Comparison of ENCODE assay signal across 17 cellular contexts in genomic region chr10:23351914-23352313, GRCh38. TPM values are rescaled to one million over a fixed set of nuclear protein-coding genes. Genes with fewer than 3 reads are reported as not detected.
A peak's percentile ranks its signal among the peaks of the same experiment; 100 is the strongest.
DNase-seq lines count a peak whose midpoint lies in the region; ATAC-seq and TF ChIP-seq lines count a peak whose summit lies in the region.
"Had no signal": no experiment of that assay in that cellular context is flagged by ENCODE, and none has a peak within 500 bp of the region (broad histone marks: within the 10 kb centered on the region; RNA-seq: fewer than 3 reads in every experiment).

No MANE protein-coding gene starts in this region.

- no peak overlapping the region for H2AFZ ChIP-seq in PC-3 (ENCODE audit: low read length)

- no peak overlapping the region for H3K4me3 ChIP-seq in PC-3 (ENCODE audit: low read length)
- no peak overlapping the region for H3K4me3 ChIP-seq in psoas muscle
- H3K4me3 ChIP-seq: Peyer's patch, sigmoid colon had no signal

- POLR2A ChIA-PET in PC-3 (lab: Charles Lee; ENCODE audit: unreplicated experiment), result no interaction called here

- 99 to 100% (median 100%) methylated on average over 1 of the region's 1 CpG for WGBS in psoas muscle, 3 donors

- H3K4me2 ChIP-seq in PC-3 (ENCODE audit: low read length), result peak overlapping the region; percentile 68

- DNase-seq in GM04504 (ENCODE audit: low read depth), result peak; percentile 20
- peak; percentile 75 for DNase-seq in PC-3
- no peak for DNase-seq in epithelial cell of prostate (ENCODE audit: low read depth, low spot score)
- DNase-seq in psoas muscle, result no peak
- no peak for DNase-seq in NCI-H146 treated with DMSO at 0.1 percent for 48 hours (lab: John Stamatoyannopoulos, UW; ENCODE audit: unreplicated experiment)
- DNase-seq in occipital lobe (lab: John Stamatoyannopoulos, UW), result no peak
- DNase-seq: activated naive CD8-positive, alpha-beta T cell treated with anti-CD3 and anti-CD28 coated beads, Interleukin-2, amount 50 U/mL, for 24 hours; left colon; NCI-H1105 treated with DMSO at 0.1 percent for 48 hours; NCI-H2171 treated with DMSO at 0.1 percent for 48 hours; nucleus accumbens; Peyer's patch; sigmoid colon; stimulated activated CD4-positive, alpha-beta T cell treated with anti-CD3 and anti-CD28 coated beads, Interleukin-4, amount 100 ng/mL, for 1 hour had no signal

- peak; percentile 65 for ATAC-seq in PC-3
- ATAC-seq in psoas muscle, result peak in 3 of 4 donors; percentile 23 to 46 (median 34)
- ATAC-seq in HG03039 (IDR thresholded peaks at IDR 0.05; ENCODE audit: unreplicated experiment), result no peak
- ATAC-seq: activated naive CD8-positive, alpha-beta T cell treated with anti-CD3 and anti-CD28 coated beads, Interleukin-2, amount 50 U/mL, for 24 hours; left colon had no signal

- no peaks in the 10 kb centered on the region for H3F3A ChIP-seq in PC-3 (ENCODE audit: low read length, unreplicated experiment)

- H3K27ac ChIP-seq in PC-3 (ENCODE audit: low read length) (peak overlapping the region; percentile 71), epithelial cell of prostate (peak overlapping the region; percentile 48), psoas muscle (no peak overlapping the region)
- H3K27ac ChIP-seq: Peyer's patch, sigmoid colon had no signal

- H3K4me1 ChIP-seq in PC-3 (ENCODE audit: insufficient read depth, low read length) (peaks cover 17% of the 10 kb centered on the region), psoas muscle (peaks cover 5% of the 10 kb centered on the region)
- H3K4me1 ChIP-seq: Peyer's patch had no signal

- no peaks in the 10 kb centered on the region for H3K79me2 ChIP-seq in PC-3 (ENCODE audit: low read length)

- no peaks in the 10 kb centered on the region for H3K9me2 ChIP-seq in PC-3 (replicated peaks; ENCODE audit: low read length)

- H3K9me3 ChIP-seq in PC-3 (ENCODE audit: low read length) (no peaks in the 10 kb centered on the region), psoas muscle (no peaks in the 10 kb centered on the region)
- H3K9me3 ChIP-seq: Peyer's patch, sigmoid colon had no signal

- no peaks in the 10 kb centered on the region for H4K20me1 ChIP-seq in PC-3 (ENCODE audit: low read length)

- no peaks in the 10 kb centered on the region for H3K36me3 ChIP-seq in PC-3 (ENCODE audit: low read depth, low read length)
- no peaks in the 10 kb centered on the region for H3K36me3 ChIP-seq in psoas muscle (ENCODE audit: insufficient read depth in 1 of 2, low read depth in 1 of 2)
- H3K36me3 ChIP-seq: Peyer's patch, sigmoid colon had no signal

- BruUV-seq in PC-3 (replicated peaks; lab: Mats Ljungman, UMichigan), result no TSS peak

- peak overlapping the region; percentile 20; the same call in 1 of the 2 replicates for H3K9ac ChIP-seq in PC-3 (ENCODE audit: low read length)

- H3K27me3 ChIP-seq in PC-3 (ENCODE audit: low read length), result no peaks in the 10 kb centered on the region
- H3K27me3 ChIP-seq in psoas muscle (ENCODE audit: insufficient read depth in 3 of 3, low read length in 2 of 3), result no peaks in the 10 kb centered on the region
- H3K27me3 ChIP-seq: Peyer's patch, sigmoid colon had no signal

- TF ChIP-seq CTCF in PC-3 (conservative IDR thresholded peaks at IDR 0.05; ENCODE audit: low read depth, low read length), result no peak
- no peak for TF ChIP-seq CTCF in psoas muscle (IDR thresholded peaks at IDR 0.05)

- CTCF ChIA-PET in PC-3 (lab: Charles Lee), result no interaction called here

- intact Hi-C loops in PC-3 (cut with micrococcal nuclease), result no loop called here
- intact Hi-C loops in psoas muscle (cut with DNase I), result no loop called here

RNA-seq across cellular contexts. Expression of gene C10orf67, which starts 7.3 kb away (rescaled TPM):
- total RNA-seq in PC-3 (2014; rRNA removed) (0.15 and 0.29 TPM in 2 replicates), psoas muscle (under 1 TPM in 2 of 4 donors, not detected in 2; 0.30 to 0.67 TPM), occipital lobe (0.16 TPM)
- polyA plus RNA-seq in psoas muscle, result under 1 TPM; 0.01 to 0.06 (median 0.03) TPM
- total RNA-seq: left colon, sigmoid colon had no signal
- polyA plus RNA-seq: CD14-positive monocyte, IgD-negative memory B cell had no signal

Comparison
In these comparisons a context has a peak if more than half of its experiments do, and no peak if none do; other contexts are left out.
1. DNase-seq: peak in GM04504 (single experiment) and PC-3 (single experiment); none in epithelial cell of prostate (single experiment), psoas muscle (0 of 2), NCI-H146 treated with DMSO at 0.1 percent for 48 hours (single experiment) and occipital lobe (single experiment).